ENCODE assay signal across 26 cellular contexts in the genomic region with DNA sequence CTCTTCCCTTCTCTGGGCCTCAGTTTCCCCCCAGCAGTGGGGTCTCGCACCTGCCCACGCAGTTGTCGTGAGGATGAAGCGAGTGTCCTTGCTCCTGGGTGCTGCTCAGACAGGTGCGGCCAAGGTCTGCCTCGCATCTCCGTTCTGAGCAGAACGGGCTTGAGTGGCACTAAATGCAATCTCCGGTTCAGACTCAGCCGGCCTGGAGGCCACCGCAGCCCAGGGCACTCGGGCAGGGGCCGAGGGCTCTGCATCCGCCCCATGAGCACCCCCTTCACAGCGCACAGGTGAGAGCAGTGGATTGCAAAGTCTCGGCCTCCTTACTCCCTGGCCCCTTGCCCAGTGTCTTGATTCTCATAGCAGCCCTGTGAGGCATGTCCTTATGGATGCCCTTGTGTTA. TPM values are rescaled to one million over a fixed set of nuclear protein-coding genes. Genes with fewer than 3 reads are reported as not detected.
"Had no signal": no experiment of that assay in that cellular context is flagged by ENCODE, and none has a peak within 500 bp of the region (broad histone marks: within the 10 kb centered on the region; RNA-seq: fewer than 3 reads in every experiment).

No MANE protein-coding gene starts in this region.

- H3K27ac Mint-ChIP-seq: activated naive CD4-positive, alpha-beta T cell treated with anti-CD3 and anti-CD28 coated beads, Interleukin-2, amount 50 U/mL, for 72 hours; activated T-helper 17 cell treated with anti-CD3 and anti-CD28 coated beads, Interleukin-2, amount 50 U/mL, for 72 hours; memory B cell; progenitor cell of endocrine pancreas; T-cell had no signal

- H3K27me3 ChIP-seq: colonic mucosa, dorsolateral prefrontal cortex, gastrocnemius medialis had no signal

- H3K4me1 Mint-ChIP-seq: activated T-helper 17 cell treated with anti-CD3 and anti-CD28 coated beads, Interleukin-2, amount 50 U/mL, for 72 hours; central memory CD8-positive, alpha-beta T cell had no signal

- ATAC-seq: activated naive CD4-positive, alpha-beta T cell treated with anti-CD3 and anti-CD28 coated beads, Interleukin-2, amount 50 U/mL, for 72 hours; activated T-helper 17 cell treated with anti-CD3 and anti-CD28 coated beads, Interleukin-2, amount 50 U/mL, for 72 hours; gastrocnemius medialis; stimulated activated naive CD8-positive, alpha-beta T cell treated with anti-CD3 and anti-CD28 coated beads, Interleukin-15, Interleukin-2, amounts not matched to agents 100 U/mL and 50 U/mL, for 24 hours; T-cell had no signal

- FAIRE-seq: TTC549 had no signal

- H3K4me1 ChIP-seq: colonic mucosa, gastrocnemius medialis had no signal

- H3K36me3 ChIP-seq: colonic mucosa, esophagus muscularis mucosa, gastrocnemius medialis, left ventricle myocardium inferior, WERI-Rb-1 had no signal

- H3K9me3 Mint-ChIP-seq: activated naive CD4-positive, alpha-beta T cell treated with anti-CD3 and anti-CD28 coated beads, Interleukin-2, amount 50 U/mL, for 72 hours; activated T-helper 17 cell treated with anti-CD3 and anti-CD28 coated beads, Interleukin-2, amount 50 U/mL, for 72 hours; central memory CD8-positive, alpha-beta T cell; memory B cell; T-cell had no signal

- H3K4me3 Mint-ChIP-seq: activated T-helper 17 cell treated with anti-CD3 and anti-CD28 coated beads, Interleukin-2, amount 50 U/mL, for 72 hours; central memory CD8-positive, alpha-beta T cell; memory B cell; T-cell had no signal

- DNase-seq: activated T-cell treated with anti-CD3 and anti-CD28 coated beads, Interleukin-2, amount 50 U/mL, for 1 hour; colonic mucosa; gastrocnemius medialis; hippocampal formation; left ventricle myocardium inferior; retina; stimulated activated CD4-positive, alpha-beta T cell treated with anti-CD3 and anti-CD28 coated beads, Interleukin-4, amount 100 ng/mL, for 24 hours; stimulated activated naive CD8-positive, alpha-beta T cell treated with anti-CD3 and anti-CD28 coated beads, Interleukin-15, Interleukin-2, amounts not matched to agents 100 U/mL and 50 U/mL, for 24 hours; T-cell; WERI-Rb-1 had no signal

- H3K9me3 ChIP-seq: colonic mucosa, esophagus muscularis mucosa, gastrocnemius medialis, left ventricle myocardium inferior had no signal

- H3K36me3 Mint-ChIP-seq: activated naive CD4-positive, alpha-beta T cell treated with anti-CD3 and anti-CD28 coated beads, Interleukin-2, amount 50 U/mL, for 72 hours; memory B cell; T-cell had no signal

- H3K4me3 ChIP-seq: colonic mucosa, dorsolateral prefrontal cortex, esophagus muscularis mucosa, gastrocnemius medialis, left ventricle myocardium inferior had no signal

- H3K27ac ChIP-seq: colonic mucosa, esophagus muscularis mucosa, gastrocnemius medialis, left ventricle myocardium inferior, WERI-Rb-1 had no signal

RNA-seq across cellular contexts. Expression of a gene that starts 5.2 kb away (rescaled TPM):
- total RNA-seq: activated naive CD4-positive, alpha-beta T cell treated with anti-CD3 and anti-CD28 coated beads, Interleukin-2, amount 50 U/mL, for 72 hours; activated T-helper 17 cell treated with anti-CD3 and anti-CD28 coated beads, Interleukin-2, amount 50 U/mL, for 72 hours; colonic mucosa; esophagus muscularis mucosa; gastrocnemius medialis; left ventricle myocardium inferior; mononuclear cell; myocyte; osteoblast; progenitor cell of endocrine pancreas; subcutaneous adipose tissue; T-cell had no signal
- polyA plus RNA-seq: aorta, neural cell had no signal

RNA-seq across cellular contexts. Expression of a gene that starts 30.1 kb away (rescaled TPM):
- total RNA-seq: activated naive CD4-positive, alpha-beta T cell treated with anti-CD3 and anti-CD28 coated beads, Interleukin-2, amount 50 U/mL, for 72 hours; activated T-helper 17 cell treated with anti-CD3 and anti-CD28 coated beads, Interleukin-2, amount 50 U/mL, for 72 hours; aorta; colonic mucosa; dorsolateral prefrontal cortex; esophagus muscularis mucosa; gastrocnemius medialis; left ventricle myocardium inferior; mononuclear cell; myocyte; osteoblast; progenitor cell of endocrine pancreas; subcutaneous adipose tissue; T-cell; ureter had no signal
- polyA plus RNA-seq: aorta, neural cell, thymus had no signal
